Comparison of ENCODE assay signal across 29 cellular contexts in the genomic region with DNA sequence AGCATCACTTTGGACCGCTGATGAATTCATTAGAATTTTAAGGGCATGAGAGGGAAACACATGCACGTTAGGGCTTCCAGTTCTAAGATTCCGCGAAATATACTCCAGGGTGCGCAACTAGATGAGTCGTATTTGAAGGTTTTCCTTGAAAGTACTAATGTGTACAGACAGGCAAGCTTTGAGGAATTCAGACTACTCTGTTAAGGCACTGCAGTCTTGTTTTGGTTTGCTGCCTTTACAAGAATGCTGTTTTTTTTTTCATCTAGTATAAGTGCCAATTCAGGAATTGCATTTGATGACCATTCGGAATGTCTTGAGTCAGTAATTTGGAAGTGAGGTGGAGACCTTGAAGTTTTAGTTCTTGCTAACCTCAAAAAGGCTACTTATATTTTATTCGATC. TPM values are rescaled to one million over a fixed set of nuclear protein-coding genes. Genes with fewer than 3 reads are reported as not detected.
DNase-seq lines count a peak whose midpoint lies in the region; TF ChIP-seq lines count a peak whose summit lies in the region.
"Had no signal": no experiment of that assay in that cellular context is flagged by ENCODE, and none has a peak within 500 bp of the region (broad histone marks: within the 10 kb centered on the region; RNA-seq: fewer than 3 reads in every experiment).

No MANE protein-coding gene starts in this region.

- H3K27ac ChIP-seq in breast epithelium = no peak overlapping the region
- H3K27ac ChIP-seq in VCaP = peak overlapping the region; percentile 1; the same call in 1 of the 2 replicates
- peak overlapping the region in 2 of 3 donors; percentile 51 to 64 for H3K27ac ChIP-seq in thyroid gland
- H3K27ac ChIP-seq: foreskin keratinocyte, heart right ventricle, HL-60, RWPE1, SK-N-MC, vagina had no signal

- H3K27me3 Mint-ChIP-seq in MCF 10A (ENCODE audit: insufficient read depth, unreplicated experiment) = no peaks in the 10 kb centered on the region
- H3K27me3 Mint-ChIP-seq: activated CD4-positive, alpha-beta T cell treated with anti-CD3 and anti-CD28 coated beads, Interleukin-2, amount 10 ng/mL, durations not matched to agents 24 days and 14 days had no signal

- H3K27me3 ChIP-seq in breast epithelium (no peaks in the 10 kb centered on the region), thyroid gland (no peaks in the 10 kb centered on the region)
- H3K27me3 ChIP-seq: foreskin keratinocyte, heart right ventricle, vagina had no signal

- H3K27ac Mint-ChIP-seq in MCF 10A (ENCODE audit: low read depth, unreplicated experiment) = peak overlapping the region; percentile 6
- H3K27ac Mint-ChIP-seq: activated CD4-positive, alpha-beta T cell treated with anti-CD3 and anti-CD28 coated beads, Interleukin-2, amount 10 ng/mL, durations not matched to agents 24 days and 14 days had no signal

- no peak for TF ChIP-seq POLR2A in breast epithelium (IDR thresholded peaks at IDR 0.05)
- TF ChIP-seq POLR2A in thyroid gland (IDR thresholded peaks at IDR 0.05) = no peak

- peaks cover 98% of the 10 kb centered on the region for H3K36me3 Mint-ChIP-seq in MCF 10A (ENCODE audit: insufficient read depth, unreplicated experiment)

- TF ChIP-seq CTCF in MCF 10A (IDR thresholded peaks at IDR 0.05; ENCODE audit: unreplicated experiment) (no peak), breast epithelium (IDR thresholded peaks at IDR 0.05) (no peak), VCaP (conservative IDR thresholded peaks at IDR 0.05) (no peak), fibroblast of mammary gland (conservative IDR thresholded peaks at IDR 0.05; ENCODE audit: control insufficient read depth, insufficient read depth, low read depth, low read length) (no peak), thyroid gland (IDR thresholded peaks at IDR 0.05) (no peak)

- H3K36me3 ChIP-seq in breast epithelium (peaks cover 4% of the 10 kb centered on the region), thyroid gland (peaks cover 23 to 37% of the 10 kb centered on the region in 2 donors)

- POLR2A ChIA-PET in MCF 10A (lab: Yijun Ruan, JAX) = interaction anchor here (2.2 kb wide), 1 partner anchor 8 kb away, joined by 10 read pairs; no protein-coding TSS in a partner anchor

- H3K4me1 Mint-ChIP-seq in MCF 10A (ENCODE audit: insufficient read depth, unreplicated experiment) = no peaks in the 10 kb centered on the region

- intact Hi-C loops in MCF 10A (cut with micrococcal nuclease) = no loop called here
- intact Hi-C loops in breast epithelium (cut with DNase I; ENCODE audit: low total_unique reads) = no loop called here
- intact Hi-C loops in thyroid gland (cut with DNase I) = no loop called here

- H3K4me1 ChIP-seq in breast epithelium = no peaks in the 10 kb centered on the region
- H3K4me1 ChIP-seq in thyroid gland = peaks cover 3 to 10% of the 10 kb centered on the region in 2 donors
- H3K4me1 ChIP-seq: foreskin keratinocyte, heart right ventricle, vagina had no signal

- no TSS peak for BruUV-seq in MCF 10A (replicated peaks; lab: Mats Ljungman, UMichigan)

- no peak overlapping the region for H3K4me3 Mint-ChIP-seq in MCF 10A (ENCODE audit: unreplicated experiment)
- H3K4me3 Mint-ChIP-seq: activated CD4-positive, alpha-beta T cell treated with anti-CD3 and anti-CD28 coated beads, Interleukin-2, amount 10 ng/mL, durations not matched to agents 24 days and 14 days had no signal

- CTCF ChIA-PET in MCF 10A (lab: Yijun Ruan, JAX) = interaction anchor here (0.9 to 2.0 kb wide), 2 partner anchors 18 to 26 kb away, joined by 3 to 6 read pairs; no protein-coding TSS in a partner anchor

- H3K9me3 ChIP-seq in breast epithelium (no peaks in the 10 kb centered on the region), thyroid gland (no peaks in the 10 kb centered on the region)
- H3K9me3 ChIP-seq: heart right ventricle, vagina had no signal

- no peak for DNase-seq in MCF 10A (ENCODE audit: unreplicated experiment)
- DNase-seq in breast epithelium (ENCODE audit: low spot score in 2 of 2) = no peak
- DNase-seq in fibroblast of mammary gland (ENCODE audit: low read depth) = peak; percentile 11
- no peak for DNase-seq in thyroid gland
- DNase-seq in GM03348 (ENCODE audit: low spot score) = no peak
- no peak for DNase-seq in NK-92 (lab: John Stamatoyannopoulos, UW; ENCODE audit: unreplicated experiment)
- DNase-seq in NCI-H1105 (lab: John Stamatoyannopoulos, UW) = no peak
- DNase-seq: activated CD4-positive, alpha-beta T cell treated with anti-CD3 and anti-CD28 coated beads, Interleukin-2, amount 10 ng/mL, durations not matched to agents 24 days and 14 days; activated CD8-positive, alpha-beta memory T cell treated with anti-CD3 and anti-CD28 coated beads, Interleukin-2, amount 50 U/mL, for 48 hours; activated gamma-delta T cell treated with Interleukin-2 at 50 U/mL for 16 hours; aorta; C1 segment of cervical spinal cord; foreskin keratinocyte; heart right ventricle; left colon; mesenchymal stem cell; NCI-H1105 treated with DMSO at 0.1 percent for 48 hours; NCI-H2029 treated with DMSO at 0.1 percent for 48 hours; NCI-H226; NCI-H748 treated with DMSO at 0.1 percent for 48 hours; occipital lobe; retina had no signal

- 48 to 63% methylated on average over 8 of the region's 8 CpGs for WGBS in thyroid gland, 2 donors

- H3K9me3 Mint-ChIP-seq in MCF 10A (ENCODE audit: unreplicated experiment) = no peaks in the 10 kb centered on the region
- H3K9me3 Mint-ChIP-seq: activated CD4-positive, alpha-beta T cell treated with anti-CD3 and anti-CD28 coated beads, Interleukin-2, amount 10 ng/mL, durations not matched to agents 24 days and 14 days had no signal

- no peak overlapping the region for H3K4me3 ChIP-seq in breast epithelium
- H3K4me3 ChIP-seq in fibroblast of mammary gland (ENCODE audit: control insufficient read depth, low read depth, low read length) = no peak overlapping the region
- H3K4me3 ChIP-seq in thyroid gland (replicated peaks in 1 of 3) = no peak overlapping the region
- H3K4me3 ChIP-seq: heart right ventricle, SK-N-MC, vagina had no signal

RNA-seq across cellular contexts. Expression of a gene that starts 19.1 kb away (rescaled TPM):
- total RNA-seq in MCF 10A (2022) = 27.6 and 39.7 TPM in 2 replicates
- 10 to 100 TPM; 16.0 to 24.0 (median 19.0) TPM for total RNA-seq in breast epithelium
- total RNA-seq in thyroid gland = 10 to 100 TPM; 19.2 to 41.5 (median 28.2) TPM

RNA-seq across cellular contexts. Expression of a gene that starts 33.7 kb away (rescaled TPM):
- total RNA-seq in MCF 10A (2022) = 23.0 and 25.4 TPM in 2 replicates
- total RNA-seq in breast epithelium = 100 to 1,000 TPM; 111 to 197 (median 143) TPM
- 100 to 1,000 TPM in 2 of 4 donors, 10 to 100 TPM in 2; 74.3 to 138 (median 91.4) TPM for total RNA-seq in thyroid gland

RNA-seq across cellular contexts. Expression of a gene that starts 35.7 kb away (rescaled TPM):
- total RNA-seq in MCF 10A (2022) (not detected in 2 replicates), breast epithelium (under 1 TPM in 2 of 3 donors, not detected in 1; 0.48 to 0.98 TPM), thyroid gland (1 to 10 TPM in 1 of 4 donors, not detected in 3; 1.6 TPM)
- total RNA-seq: activated CD4-positive, alpha-beta T cell treated with anti-CD3 and anti-CD28 coated beads, Interleukin-2, amount 10 ng/mL, durations not matched to agents 24 days and 14 days; Daoy; foreskin keratinocyte; T-helper 2 cell treated with Interferon-gamma antibody and Interleukin-4, amounts not matched to agents 100 ng/mL and 5 ng/mL, for 36 hours; vagina had no signal

Comparison
In these comparisons a context has a peak if more than half of its experiments do, and no peak if none do; other contexts are left out.
1. H3K27ac ChIP-seq: peak in VCaP (single experiment) and thyroid gland (2 of 3); none in breast epithelium (0 of 2).